In the genomic region with DNA sequence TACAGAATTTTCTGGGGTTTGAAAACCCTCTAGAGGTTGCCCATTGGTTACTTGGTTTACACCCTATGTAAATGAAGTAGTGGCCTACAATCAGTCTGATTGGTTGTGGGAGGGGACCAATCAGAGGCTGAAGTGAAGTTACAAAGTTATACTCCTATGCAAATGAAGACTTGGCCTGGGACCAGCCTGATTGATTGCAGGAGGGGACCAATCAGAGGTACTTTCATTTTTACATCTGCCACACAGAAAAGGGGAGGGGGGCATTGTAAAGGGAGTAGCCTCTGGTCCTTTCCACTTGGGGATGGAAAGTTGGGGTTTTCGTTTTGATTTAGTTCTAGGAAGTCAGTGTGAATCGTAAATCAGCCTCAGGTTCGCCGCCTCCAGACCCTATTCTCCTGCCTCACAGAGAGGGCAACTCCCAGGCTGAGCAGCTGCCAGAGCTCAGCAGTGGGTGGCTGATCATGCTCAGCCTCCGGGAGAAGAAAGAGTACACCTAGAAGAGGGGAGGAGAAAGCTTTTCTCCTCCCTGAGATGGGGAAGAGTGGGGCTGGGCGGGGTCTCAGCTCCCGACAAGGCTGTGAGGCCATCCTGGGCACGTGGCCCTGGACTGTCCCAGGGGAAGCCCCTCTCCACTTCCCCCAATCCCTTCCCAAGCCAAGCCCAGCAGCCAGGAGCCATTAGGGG, we compare ENCODE assay signal across 14 cellular contexts.
DNase-seq lines count a peak whose midpoint lies in the region; ATAC-seq and TF ChIP-seq lines count a peak whose summit lies in the region.
"Had no signal": no experiment of that assay in that cellular context is flagged by ENCODE, and none has a peak within 500 bp of the region (broad histone marks: within the 10 kb centered on the region; RNA-seq: fewer than 3 reads in every experiment).

No MANE protein-coding gene starts in this region.

- no peaks in the 10 kb centered on the region for H3K9me2 ChIP-seq in MM.1S (replicated peaks; ENCODE audit: insufficient read depth, low read length)

- ATAC-seq in central memory CD8-positive, alpha-beta T cell (replicated peaks; ENCODE audit: extremely low read depth, poor library complexity, severe bottlenecking), result peak; percentile 75
- ATAC-seq in GM18520 (IDR thresholded peaks at IDR 0.05; ENCODE audit: unreplicated experiment), result no peak
- no peak for ATAC-seq in HG03135 (IDR thresholded peaks at IDR 0.05; ENCODE audit: unreplicated experiment)
- ATAC-seq: foreskin keratinocyte, PC-3 had no signal

- no peak overlapping the region for H3K27ac Mint-ChIP-seq in activated T-cell treated with anti-CD3 and anti-CD28 coated beads, Interleukin-2, amount 50 U/mL, for 24 hours
- no peak overlapping the region for H3K27ac Mint-ChIP-seq in central memory CD8-positive, alpha-beta T cell (ENCODE audit: low read depth)
- H3K27ac Mint-ChIP-seq: activated B cell treated with CpG ODN at 0.5 μM for 24 hours, endodermal cell had no signal

- H3K9me3 Mint-ChIP-seq in activated T-cell treated with anti-CD3 and anti-CD28 coated beads, Interleukin-2, amount 50 U/mL, for 24 hours, result no peaks in the 10 kb centered on the region
- H3K9me3 Mint-ChIP-seq in central memory CD8-positive, alpha-beta T cell, result no peaks in the 10 kb centered on the region
- H3K9me3 Mint-ChIP-seq: activated B cell treated with CpG ODN at 0.5 μM for 24 hours had no signal

- in situ Hi-C loops in GM13976 (cut with MboI; ENCODE audit: low sequenced_read_pairs, unreplicated experiment), result no loop called here

- no peak for TF ChIP-seq CTCF in MM.1S (IDR thresholded peaks at IDR 0.05; ENCODE audit: low read length)
- TF ChIP-seq CTCF in GM13976 (IDR thresholded peaks at IDR 0.05; ENCODE audit: borderline replicate concordance, control extremely low read depth, extremely low read depth, insufficient read depth, missing control alignments), result no peak

- H2AFZ ChIP-seq in MM.1S (ENCODE audit: low read length), result peak overlapping the region; percentile 72

- H3K79me2 ChIP-seq in MM.1S (ENCODE audit: low read length), result no peaks in the 10 kb centered on the region

- H3K4me3 ChIP-seq in MM.1S (ENCODE audit: low read length), result peak overlapping the region; percentile 45; the same call in 1 of the 2 replicates

- H4K20me1 ChIP-seq in MM.1S (ENCODE audit: insufficient read depth, low read length), result no peaks in the 10 kb centered on the region

- H3K36me3 ChIP-seq in MM.1S (replicated peaks; ENCODE audit: insufficient read depth, low read length), result no peaks in the 10 kb centered on the region

- no peaks in the 10 kb centered on the region for H3K4me1 ChIP-seq in MM.1S (ENCODE audit: low read length)
- H3K4me1 ChIP-seq: foreskin keratinocyte had no signal

- peak overlapping the region; percentile 18 for H3K4me3 Mint-ChIP-seq in activated T-cell treated with anti-CD3 and anti-CD28 coated beads, Interleukin-2, amount 50 U/mL, for 24 hours
- H3K4me3 Mint-ChIP-seq in central memory CD8-positive, alpha-beta T cell, result peak overlapping the region; percentile 75
- H3K4me3 Mint-ChIP-seq: activated B cell treated with CpG ODN at 0.5 μM for 24 hours, endodermal cell had no signal

- no peaks in the 10 kb centered on the region for H3K27me3 ChIP-seq in MM.1S (replicated peaks; ENCODE audit: insufficient read depth, low read length)
- H3K27me3 ChIP-seq: foreskin keratinocyte had no signal

- H3K27ac ChIP-seq in MM.1S (ENCODE audit: low read length), result peak overlapping the region; percentile 35; the same call in 1 of the 2 replicates
- H3K27ac ChIP-seq: foreskin keratinocyte had no signal

- H3K9ac ChIP-seq in MM.1S (ENCODE audit: low read length), result no peak overlapping the region; the same call in 1 of the 2 replicates

- H3F3A ChIP-seq in MM.1S (ENCODE audit: insufficient read depth, low read length), result no peaks in the 10 kb centered on the region

- DNase-seq in activated T-cell treated with anti-CD3 and anti-CD28 coated beads, Interleukin-2, amount 50 U/mL, for 24 hours, result no peak
- DNase-seq in activated T-cell treated with anti-CD3 and anti-CD28 coated beads, Interleukin-2, amount 50 U/mL, for 1 hour, result no peak
- peak; percentile 57 for DNase-seq in MM.1S
- peak in 1 of 2 donors; percentile 24 for DNase-seq in central memory CD8-positive, alpha-beta T cell (ENCODE audit: low spot score in 2 of 2)
- peak; percentile 31 for DNase-seq in stimulated activated CD8-positive, alpha-beta memory T cell treated with anti-CD3 and anti-CD28 coated beads, Interleukin-4, amount 100 ng/mL, for 48 hours
- DNase-seq in GM13976 (ENCODE audit: low spot score), result no peak
- DNase-seq: activated B cell treated with CpG ODN at 0.5 μM for 24 hours, activated gamma-delta T cell treated with Interleukin-2 at 50 U/mL for 16 hours, endodermal cell, foreskin keratinocyte, NCI-H1048, PC-3 had no signal

- peaks cover 11% of the 10 kb centered on the region for H3K4me1 Mint-ChIP-seq in activated T-cell treated with anti-CD3 and anti-CD28 coated beads, Interleukin-2, amount 50 U/mL, for 24 hours (ENCODE audit: low read depth)
- H3K4me1 Mint-ChIP-seq in central memory CD8-positive, alpha-beta T cell, result peaks cover 13% of the 10 kb centered on the region
- H3K4me1 Mint-ChIP-seq: endodermal cell had no signal

- peak overlapping the region; percentile 47 for H3K4me2 ChIP-seq in MM.1S (ENCODE audit: low read depth, low read length)

- no peaks in the 10 kb centered on the region for H3K36me3 Mint-ChIP-seq in activated T-cell treated with anti-CD3 and anti-CD28 coated beads, Interleukin-2, amount 50 U/mL, for 24 hours (ENCODE audit: low read depth)
- H3K36me3 Mint-ChIP-seq in central memory CD8-positive, alpha-beta T cell (ENCODE audit: insufficient read depth), result peaks cover 3% of the 10 kb centered on the region

- no peaks in the 10 kb centered on the region for H3K9me3 ChIP-seq in MM.1S (replicated peaks; ENCODE audit: insufficient read depth, low read length)

- peaks cover 10% of the 10 kb centered on the region for H3K27me3 Mint-ChIP-seq in activated T-cell treated with anti-CD3 and anti-CD28 coated beads, Interleukin-2, amount 50 U/mL, for 24 hours
- peaks cover 9% of the 10 kb centered on the region for H3K27me3 Mint-ChIP-seq in central memory CD8-positive, alpha-beta T cell
- H3K27me3 Mint-ChIP-seq: activated B cell treated with CpG ODN at 0.5 μM for 24 hours had no signal

Comparison
In these comparisons a context has a peak if more than half of its experiments do, and no peak if none do; other contexts are left out.
1. DNase-seq: peak in MM.1S (single experiment) and stimulated activated CD8-positive, alpha-beta memory T cell treated with anti-CD3 and anti-CD28 coated beads, Interleukin-4, amount 100 ng/mL, for 48 hours (single experiment); none in activated T-cell treated with anti-CD3 and anti-CD28 coated beads, Interleukin-2, amount 50 U/mL, for 24 hours (single experiment), activated T-cell treated with anti-CD3 and anti-CD28 coated beads, Interleukin-2, amount 50 U/mL, for 1 hour (single experiment) and GM13976 (single experiment).